23 cellular contexts compared by ENCODE assay signal in genomic region chr17:49511810-49512209, GRCh38. TPM values are rescaled to one million over a fixed set of nuclear protein-coding genes. Genes with fewer than 3 reads are reported as not detected.
"Had no signal": no experiment of that assay in that cellular context is flagged by ENCODE, and none has a peak within 500 bp of the region (broad histone marks: within the 10 kb centered on the region; RNA-seq: fewer than 3 reads in every experiment).

No MANE protein-coding gene starts in this region.

- H3K4me3 ChIP-seq: PC-9 had no signal

- H3K27ac ChIP-seq: brain microvascular endothelial cell, PC-9, RWPE1 had no signal

- DNase-seq: activated CD4-positive, alpha-beta T cell treated with anti-CD3 and anti-CD28 coated beads, Interleukin-2, amount 10 ng/mL, durations not matched to agents 24 days and 14 days; activated CD4-positive, alpha-beta T cell treated with anti-CD3 and anti-CD28 coated beads, Interleukin-2, amount 50 U/mL, for 4 hours; activated CD8-positive, alpha-beta T cell treated with anti-CD3 and anti-CD28 coated beads for 36 hours; activated effector memory CD4-positive, alpha-beta T cell treated with anti-CD3 and anti-CD28 coated beads, Interleukin-2, amount 50 U/mL, for 16 hours; activated naive CD4-positive, alpha-beta T cell; activated naive CD4-positive, alpha-beta T cell treated with anti-CD3 and anti-CD28 coated beads, Interleukin-2, amount 50 U/mL, for 16 hours; activated naive CD8-positive, alpha-beta T cell treated with anti-CD3 and anti-CD28 coated beads for 36 hours; activated T-cell treated with anti-CD3 and anti-CD28 coated beads, Interleukin-2, amount 50 U/mL, for 1 hour; activated T-cell treated with anti-CD3 and anti-CD28 coated beads, Interleukin-2, amount 50 U/mL, for 72 hours; amniotic stem cell; brain microvascular endothelial cell; NCI-H1092 treated with DMSO at 0.1 percent for 48 hours; NCI-H187; NCI-H2029 treated with DMSO at 0.1 percent for 48 hours; NCI-H2107; NCI-H2171; NCI-H510A; NCI-H748 treated with DMSO at 0.1 percent for 48 hours; PC-9 had no signal

- ATAC-seq: activated CD8-positive, alpha-beta T cell treated with anti-CD3 and anti-CD28 coated beads for 36 hours; activated T-cell treated with anti-CD3 and anti-CD28 coated beads, Interleukin-2, amount 50 U/mL, for 72 hours; activated T-helper 17 cell treated with anti-CD3 and anti-CD28 coated beads, Interleukin-2, amount 50 U/mL, for 72 hours; Right ventricle myocardium inferior had no signal

- H3K4me2 ChIP-seq: PC-9 had no signal

- H3K36me3 ChIP-seq: brain microvascular endothelial cell had no signal

RNA-seq across cellular contexts. Expression of gene NGFR, which starts 16.7 kb away (rescaled TPM):
- total RNA-seq: activated CD4-positive, alpha-beta T cell treated with anti-CD3 and anti-CD28 coated beads, Interleukin-2, amount 10 ng/mL, durations not matched to agents 24 days and 14 days; activated CD8-positive, alpha-beta memory T cell treated with anti-CD3 and anti-CD28 coated beads for 36 hours had no signal
